8 cellular contexts compared by ENCODE assay signal in genomic region chr9:133375116-133375723, GRCh38. TPM values are rescaled to one million over a fixed set of nuclear protein-coding genes. Genes with fewer than 3 reads are reported as not detected.
DNase-seq lines count a peak whose midpoint lies in the region; ATAC-seq, FAIRE-seq and TF ChIP-seq lines count a peak whose summit lies in the region.

No MANE protein-coding gene starts in this region.

- peak; percentile 5 for ATAC-seq in HG03025 (IDR thresholded peaks at IDR 0.05; ENCODE audit: low FRiP score, unreplicated experiment)

- TF ChIP-seq CTCF in AG09309 (IDR thresholded peaks at IDR 0.05; ENCODE audit: control insufficient read depth, insufficient read depth, low read depth, low read length, missing control alignments): no peak
- TF ChIP-seq CTCF in RWPE1 (conservative IDR thresholded peaks at IDR 0.05; ENCODE audit: low read depth): peak; percentile 79

- H3K4me1 ChIP-seq in duodenal mucosa (ENCODE audit: control insufficient read depth in 1 of 2, insufficient read depth in 2 of 2, low read length in 2 of 2): peaks cover 34 to 52% of the 10 kb centered on the region in 2 donors
- peaks cover 46% of the 10 kb centered on the region for H3K4me1 ChIP-seq in mucosa of stomach (ENCODE audit: control insufficient read depth, insufficient read depth, low read length)

- H3K36me3 ChIP-seq in duodenal mucosa (ENCODE audit: control insufficient read depth in 1 of 2, insufficient read depth in 2 of 2, low read length in 2 of 2) (peaks cover 16 to 27% of the 10 kb centered on the region in 2 donors), mucosa of stomach (ENCODE audit: control insufficient read depth, insufficient read depth, low read length) (no peaks in the 10 kb centered on the region)

- FAIRE-seq in GM12891 (lab: Jason Lieb, UNC): no peak

- DNase-seq in AG09309 (ENCODE audit: low read depth) (no peak), GM12891 (ENCODE audit: insufficient read length, low spot score) (peak; percentile 53), RWPE1 (ENCODE audit: low spot score) (peak; percentile 72), T1000 (lab: John Stamatoyannopoulos, UW) (no peak)
- no peak for DNase-seq in stimulated activated CD4-positive, alpha-beta T cell treated with anti-CD3 and anti-CD28 coated beads, Interleukin-4, amount 100 ng/mL, for 1 hour

- CTCF ChIA-PET in RWPE1 (lab: Yijun Ruan, JAX): interaction anchor here (0.6 to 0.9 kb wide), 2 partner anchors 44 to 111 kb away, joined by 3 to 4 read pairs; no protein-coding TSS in a partner anchor

- POLR2A ChIA-PET in RWPE1 (lab: Yijun Ruan, JAX; ENCODE audit: low non-redundant PET): interaction anchor here (0.6 kb wide), 1 partner anchor 68 kb away, joined by 3 read pairs; no protein-coding TSS in a partner anchor

- H3K27me3 ChIP-seq in duodenal mucosa (ENCODE audit: control insufficient read depth in 1 of 2, insufficient read depth in 2 of 2, low read length in 2 of 2) (no peaks in the 10 kb centered on the region), mucosa of stomach (ENCODE audit: control insufficient read depth, insufficient read depth, low read length) (no peaks in the 10 kb centered on the region)

- peak overlapping the region; percentile 64 for H3K4me3 ChIP-seq in AG09309 (ENCODE audit: control insufficient read depth, low read depth, low read length)
- H3K4me3 ChIP-seq in duodenal mucosa (ENCODE audit: low read depth in 1 of 2, low read length in 2 of 2): peak overlapping the region; percentile 87 to 97
- H3K4me3 ChIP-seq in mucosa of stomach (ENCODE audit: low read length): peak overlapping the region; percentile 88

- no peaks in the 10 kb centered on the region for H3K9me3 ChIP-seq in duodenal mucosa (ENCODE audit: control insufficient read depth in 1 of 2, low read length in 2 of 2)
- no peaks in the 10 kb centered on the region for H3K9me3 ChIP-seq in mucosa of stomach (ENCODE audit: control insufficient read depth, low read length)

- no peak for TF ChIP-seq POLR2A in GM12891 (IDR thresholded peaks at IDR 0.05; ENCODE audit: low read depth, low read length)

- peak overlapping the region; percentile 55 to 95 for H3K9ac ChIP-seq in duodenal mucosa (ENCODE audit: low read depth in 1 of 2, low read length in 2 of 2)
- H3K9ac ChIP-seq in mucosa of stomach (ENCODE audit: low read length): peak overlapping the region; percentile 91

- H3K27ac ChIP-seq in RWPE1 (peak overlapping the region; percentile 92), duodenal mucosa (ENCODE audit: low read depth, low read length) (peak overlapping the region; percentile 88)

TF ChIP-seq in GM12891, 5 proteins besides CTCF, POLR2A, EP300 and RAD21:
- TF ChIP-seq TAF1 (IDR thresholded peaks at IDR 0.05; ENCODE audit: low read depth, low read length): no peak
- TF ChIP-seq POU2F2 (IDR thresholded peaks at IDR 0.05; ENCODE audit: low read depth, low read length): no peak
- TF ChIP-seq PAX5 (IDR thresholded peaks at IDR 0.05; ENCODE audit: insufficient read depth, low read length, severe bottlenecking): no peak
- TF ChIP-seq SPI1 (IDR thresholded peaks at IDR 0.05; ENCODE audit: low read depth, low read length): no peak
- no peak for TF ChIP-seq POLR2AphosphoS5 (IDR thresholded peaks at IDR 0.05; ENCODE audit: low read depth, low read length)

RNA-seq across cellular contexts. Expression of gene SURF4, which starts 0.6 kb away (rescaled TPM):
- polyA plus RNA-seq in GM12891 (2012; ENCODE audit: low read depth, missing spikeins): 64.3 TPM

RNA-seq across cellular contexts. Expression of gene STKLD1, which starts 0.9 kb away (rescaled TPM):
- 0.45 TPM for polyA plus RNA-seq in GM12891 (2012; ENCODE audit: low read depth, missing spikeins)

RNA-seq across cellular contexts. Expression of gene SURF2, which starts 18.9 kb away (rescaled TPM):
- 25.9 TPM for polyA plus RNA-seq in GM12891 (2012; ENCODE audit: low read depth, missing spikeins)

RNA-seq across cellular contexts. Expression of gene SURF1, which starts 18.9 kb away (rescaled TPM):
- polyA plus RNA-seq in GM12891 (2012; ENCODE audit: low read depth, missing spikeins): 30.5 TPM

RNA-seq across cellular contexts. Expression of gene RPL7A, which starts 27.2 kb away (rescaled TPM):
- 4,358 TPM for polyA plus RNA-seq in GM12891 (2012; ENCODE audit: low read depth, missing spikeins)

Comparison
In these comparisons a context has a peak if more than half of its experiments do, and no peak if none do; other contexts are left out.
1. DNase-seq: peak in GM12891 (single experiment) and RWPE1 (single experiment); none in AG09309 (single experiment), T1000 (single experiment) and stimulated activated CD4-positive, alpha-beta T cell treated with anti-CD3 and anti-CD28 coated beads, Interleukin-4, amount 100 ng/mL, for 1 hour (single experiment).
2. Peak in every context shown above with its lines, with median percentiles within 50 percentile points of each other: H3K4me3 ChIP-seq.